ENCODE assay signal across 8 cellular contexts in the genomic region with DNA sequence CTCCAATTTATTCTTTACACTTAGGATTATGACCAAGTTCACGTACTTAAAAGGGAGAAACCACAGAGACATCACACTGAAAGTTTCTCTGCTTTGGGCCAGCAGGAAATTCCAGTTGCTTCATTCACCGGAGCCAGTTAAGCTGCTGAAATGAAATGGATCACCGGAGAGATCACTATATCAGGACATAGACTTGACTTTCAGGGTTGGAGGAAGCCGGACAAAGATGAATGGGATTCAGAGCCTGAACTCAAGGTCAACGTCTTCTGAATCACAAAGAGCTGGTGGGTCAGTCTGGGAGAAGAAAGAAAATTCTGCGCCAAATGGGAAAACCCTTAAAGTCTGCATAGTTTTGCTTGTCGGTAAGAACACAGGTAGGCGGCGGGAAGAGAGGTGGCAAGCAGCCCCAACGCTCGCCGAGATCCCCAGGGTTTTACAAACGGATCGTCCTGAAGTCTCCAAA.
DNase-seq lines count a peak whose midpoint lies in the region; ATAC-seq and TF ChIP-seq lines count a peak whose summit lies in the region.

No MANE protein-coding gene starts in this region.

- ATAC-seq in WTC11, result peak; percentile 3; the same call in 1 of the 2 replicates

- H3K36me3 Mint-ChIP-seq in WTC11, result no peaks in the 10 kb centered on the region

- H3K9ac ChIP-seq in rectal smooth muscle tissue (ENCODE audit: low read length), result no peak overlapping the region

- H3K4me3 ChIP-seq in BJ (ENCODE audit: low read depth, low read length) (peak overlapping the region; percentile 58), rectal smooth muscle tissue (ENCODE audit: low read length) (peak overlapping the region; percentile 71)

- peak overlapping the region; percentile 35 for H3K27ac Mint-ChIP-seq in WTC11

- H3K27ac ChIP-seq in rectal smooth muscle tissue (ENCODE audit: low read depth, low read length), result no peak overlapping the region

- no peaks in the 10 kb centered on the region for H3K36me3 ChIP-seq in BJ (ENCODE audit: control insufficient read depth, insufficient read depth, low read length)
- H3K36me3 ChIP-seq in rectal smooth muscle tissue (ENCODE audit: control insufficient read depth, insufficient read depth, low read length), result no peaks in the 10 kb centered on the region

- peak overlapping the region; percentile 86 for H3K4me3 Mint-ChIP-seq in WTC11

- no peaks in the 10 kb centered on the region for H3K4me1 ChIP-seq in rectal smooth muscle tissue (ENCODE audit: control insufficient read depth, insufficient read depth, low read length)

- no peaks in the 10 kb centered on the region for H3K9me3 Mint-ChIP-seq in WTC11

- POLR2A ChIA-PET in BJ (lab: Charles Lee) (no interaction called here), HEK293T (lab: Yijun Ruan, JAX) (interaction anchor here (0.6 to 1.9 kb wide), 9 partner anchors 9 to 119 kb away, joined by 3 to 7 read pairs (median 4); no protein-coding TSS in a partner anchor), WTC11 (lab: Charles Lee) (interaction anchor here (1.2 to 1.7 kb wide), 2 partner anchors 9 to 63 kb away, joined by 4 read pairs; no protein-coding TSS in a partner anchor)

- H3K27me3 ChIP-seq in BJ (ENCODE audit: control insufficient read depth, insufficient read depth, low read length) (no peaks in the 10 kb centered on the region), rectal smooth muscle tissue (ENCODE audit: control insufficient read depth, insufficient read depth, low read length) (no peaks in the 10 kb centered on the region)

- no peak for DNase-seq in BJ (ENCODE audit: low read depth)
- DNase-seq in HEK293T (ENCODE audit: extremely low spot score), result no peak
- DNase-seq in WTC11 (ENCODE audit: low spot score), result no peak
- DNase-seq in globus pallidus (ENCODE audit: low spot score), result peak; percentile 13
- no peak for DNase-seq in SIG-M5 (lab: John Stamatoyannopoulos, UW)
- no peak for DNase-seq in effector CD8-positive, alpha-beta T cell (lab: John Stamatoyannopoulos, UW)
- no peak for DNase-seq in stimulated activated naive CD4-positive, alpha-beta T cell (lab: John Stamatoyannopoulos, UW)

- peaks cover 32% of the 10 kb centered on the region for H3K4me1 Mint-ChIP-seq in WTC11

- peaks cover 5% of the 10 kb centered on the region; the same call in 1 of the 2 replicates for H3K27me3 Mint-ChIP-seq in WTC11 (ENCODE audit: low read depth)

- CTCF ChIA-PET in BJ (lab: Yijun Ruan, JAX) (interaction anchor here (0.7 to 4.0 kb wide), 18 partner anchors 9 to 103 kb away, joined by 3 to 44 read pairs (median 5); no protein-coding TSS in a partner anchor), HEK293T (lab: Yijun Ruan, JAX) (interaction anchor here (0.6 to 1.8 kb wide), 4 partner anchors 24 to 610 kb away, joined by 3 to 6 read pairs (median 4); no protein-coding TSS in a partner anchor), WTC11 (lab: Charles Lee) (interaction anchor here (0.7 to 3.4 kb wide), 20 partner anchors 8 to 576 kb away, joined by 3 to 18 read pairs (median 4); a partner anchor contains a TSS)

- TF ChIP-seq CTCF in BJ (IDR thresholded peaks at IDR 0.05; ENCODE audit: insufficient read depth, low read depth, low read length) (no peak), WTC11 (IDR thresholded peaks at IDR 0.05) (no peak)

TF ChIP-seq in HEK293T, 16 proteins besides CTCF, POLR2A, EP300 and RAD21:
- TF ChIP-seq ELF4 (IDR thresholded peaks at IDR 0.05), result no peak
- TF ChIP-seq SP1 (IDR thresholded peaks at IDR 0.05), result no peak
- TF ChIP-seq CTBP1 (IDR thresholded peaks at IDR 0.05; ENCODE audit: borderline replicate concordance), result 0 out of 2 replicates have a peak, but pooled peaks have one; percentile 15
- TF ChIP-seq, protein P1, sequence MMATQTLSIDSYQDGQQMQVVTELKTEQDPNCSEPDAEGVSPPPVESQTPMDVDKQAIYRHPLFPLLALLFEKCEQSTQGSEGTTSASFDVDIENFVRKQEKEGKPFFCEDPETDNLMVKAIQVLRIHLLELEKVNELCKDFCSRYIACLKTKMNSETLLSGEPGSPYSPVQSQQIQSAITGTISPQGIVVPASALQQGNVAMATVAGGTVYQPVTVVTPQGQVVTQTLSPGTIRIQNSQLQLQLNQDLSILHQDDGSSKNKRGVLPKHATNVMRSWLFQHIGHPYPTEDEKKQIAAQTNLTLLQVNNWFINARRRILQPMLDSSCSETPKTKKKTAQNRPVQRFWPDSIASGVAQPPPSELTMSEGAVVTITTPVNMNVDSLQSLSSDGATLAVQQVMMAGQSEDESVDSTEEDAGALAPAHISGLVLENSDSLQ (IDR thresholded peaks at IDR 0.05), result peak; percentile 73

TF ChIP-seq in WTC11, 78 proteins besides CTCF, POLR2A, EP300 and RAD21:
- TF ChIP-seq GABPB1 (CRISPR knock-in tag; IDR thresholded peaks at IDR 0.05), result peak; percentile 6; the same call in 1 of the 2 replicates
- TF ChIP-seq, protein P2, sequence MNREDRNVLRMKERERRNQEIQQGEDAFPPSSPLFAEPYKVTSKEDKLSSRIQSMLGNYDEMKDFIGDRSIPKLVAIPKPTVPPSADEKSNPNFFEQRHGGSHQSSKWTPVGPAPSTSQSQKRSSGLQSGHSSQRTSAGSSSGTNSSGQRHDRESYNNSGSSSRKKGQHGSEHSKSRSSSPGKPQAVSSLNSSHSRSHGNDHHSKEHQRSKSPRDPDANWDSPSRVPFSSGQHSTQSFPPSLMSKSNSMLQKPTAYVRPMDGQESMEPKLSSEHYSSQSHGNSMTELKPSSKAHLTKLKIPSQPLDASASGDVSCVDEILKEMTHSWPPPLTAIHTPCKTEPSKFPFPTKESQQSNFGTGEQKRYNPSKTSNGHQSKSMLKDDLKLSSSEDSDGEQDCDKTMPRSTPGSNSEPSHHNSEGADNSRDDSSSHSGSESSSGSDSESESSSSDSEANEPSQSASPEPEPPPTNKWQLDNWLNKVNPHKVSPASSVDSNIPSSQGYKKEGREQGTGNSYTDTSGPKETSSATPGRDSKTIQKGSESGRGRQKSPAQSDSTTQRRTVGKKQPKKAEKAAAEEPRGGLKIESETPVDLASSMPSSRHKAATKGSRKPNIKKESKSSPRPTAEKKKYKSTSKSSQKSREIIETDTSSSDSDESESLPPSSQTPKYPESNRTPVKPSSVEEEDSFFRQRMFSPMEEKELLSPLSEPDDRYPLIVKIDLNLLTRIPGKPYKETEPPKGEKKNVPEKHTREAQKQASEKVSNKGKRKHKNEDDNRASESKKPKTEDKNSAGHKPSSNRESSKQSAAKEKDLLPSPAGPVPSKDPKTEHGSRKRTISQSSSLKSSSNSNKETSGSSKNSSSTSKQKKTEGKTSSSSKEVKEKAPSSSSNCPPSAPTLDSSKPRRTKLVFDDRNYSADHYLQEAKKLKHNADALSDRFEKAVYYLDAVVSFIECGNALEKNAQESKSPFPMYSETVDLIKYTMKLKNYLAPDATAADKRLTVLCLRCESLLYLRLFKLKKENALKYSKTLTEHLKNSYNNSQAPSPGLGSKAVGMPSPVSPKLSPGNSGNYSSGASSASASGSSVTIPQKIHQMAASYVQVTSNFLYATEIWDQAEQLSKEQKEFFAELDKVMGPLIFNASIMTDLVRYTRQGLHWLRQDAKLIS (CRISPR knock-in tag; IDR thresholded peaks at IDR 0.05; ENCODE audit: borderline replicate concordance), result no peak
- no peak for TF ChIP-seq FOXP1 (CRISPR knock-in tag; IDR thresholded peaks at IDR 0.05; ENCODE audit: borderline replicate concordance)
